25 cellular contexts compared by ENCODE assay signal in genomic region chr12:106506691-106507090, GRCh38.
DNase-seq lines count a peak whose midpoint lies in the region; ATAC-seq and TF ChIP-seq lines count a peak whose summit lies in the region.
"Had no signal": no experiment of that assay in that cellular context is flagged by ENCODE, and none has a peak within 500 bp of the region (broad histone marks: within the 10 kb centered on the region; RNA-seq: fewer than 3 reads in every experiment).

No MANE protein-coding gene starts in this region.

- TF ChIP-seq CTCF in WTC11 (IDR thresholded peaks at IDR 0.05) (no peak), PC-9 (conservative IDR thresholded peaks at IDR 0.05) (no peak)

- H3K27ac Mint-ChIP-seq in WTC11: 0 out of 2 replicates have a peak overlapping the region, but pooled peaks have one; percentile 24
- H3K27ac Mint-ChIP-seq: CD4-positive, alpha-beta memory T cell; T-cell had no signal

- H3K4me1 ChIP-seq in PC-9 (replicated peaks; ENCODE audit: insufficient read depth): no peaks in the 10 kb centered on the region
- H3K4me1 ChIP-seq: SJCRH30 had no signal

- POLR2A ChIA-PET in WTC11 (lab: Charles Lee): no interaction called here
- POLR2A ChIA-PET in PC-9 (lab: Charles Lee; ENCODE audit: unreplicated experiment): no interaction called here

- H3K27me3 Mint-ChIP-seq in WTC11 (ENCODE audit: low read depth): no peaks in the 10 kb centered on the region
- H3K27me3 Mint-ChIP-seq: CD4-positive, alpha-beta memory T cell; T-cell had no signal

- no TSS peak for BruUV-seq in PC-9 (replicated peaks; lab: Mats Ljungman, UMichigan)

- H3K4me3 Mint-ChIP-seq in WTC11: no peak overlapping the region
- H3K4me3 Mint-ChIP-seq: CD4-positive, alpha-beta memory T cell; T-cell had no signal

- intact Hi-C loops in PC-9 (cut with micrococcal nuclease; ENCODE audit: unreplicated experiment): no loop called here

- 0 out of 2 replicates have a peak, but pooled peaks cover 4% of the 10 kb centered on the region for H3K36me3 ChIP-seq in PC-9 (ENCODE audit: low read depth)

- CTCF ChIA-PET in WTC11 (lab: Charles Lee): no interaction called here
- CTCF ChIA-PET in PC-9 (lab: Charles Lee): no interaction called here

- H3K4me1 Mint-ChIP-seq in WTC11: peaks cover 16% of the 10 kb centered on the region
- H3K4me1 Mint-ChIP-seq: CD4-positive, alpha-beta memory T cell; T-cell had no signal

- ATAC-seq in WTC11 (no peak; the same call in 1 of the 2 replicates), HG03457 (IDR thresholded peaks at IDR 0.05; ENCODE audit: unreplicated experiment) (no peak)
- ATAC-seq: K562, PC-3, Right ventricle myocardium inferior, T-cell had no signal

- no peaks in the 10 kb centered on the region for H3K9me3 ChIP-seq in PC-9 (ENCODE audit: insufficient read depth, low read depth)
- H3K9me3 ChIP-seq: SJCRH30 had no signal

- no peaks in the 10 kb centered on the region for H3K79me2 ChIP-seq in PC-9 (ENCODE audit: low read depth)

- H3K9me2 ChIP-seq in PC-9 (ENCODE audit: insufficient read depth): no peaks in the 10 kb centered on the region

- peak; percentile 30 for DNase-seq in NCI-H1436 treated with DMSO at 0.1 percent for 48 hours (lab: John Stamatoyannopoulos, UW)
- no peak for DNase-seq in WTC11 (ENCODE audit: low spot score)
- peak; percentile 12 for DNase-seq in left kidney (ENCODE audit: low read depth, low spot score)
- no peak for DNase-seq in PC-9
- DNase-seq in activated T-cell treated with anti-CD3 and anti-CD28 coated beads, Interleukin-2, amount 50 U/mL, for 1 hour: no peak
- DNase-seq in substantia nigra (lab: John Stamatoyannopoulos, UW): no peak
- DNase-seq: C1 segment of cervical spinal cord; CD4-positive, alpha-beta memory T cell; COR-L47; DMS53; GM23248; HCEC 1CT; Kasumi-1; MV-4-11; NCI-H1105; NCI-H2029; NCI-H345; NCI-H510A treated with DMSO at 0.1 percent for 48 hours; NCI-H774; PC-3; SJCRH30; T-cell had no signal

- H2AFZ ChIP-seq in PC-9: no peak overlapping the region
- H2AFZ ChIP-seq: GM23248 had no signal

- no peaks in the 10 kb centered on the region for H3K9me3 Mint-ChIP-seq in WTC11
- H3K9me3 Mint-ChIP-seq: CD4-positive, alpha-beta memory T cell; T-cell had no signal

- no peaks in the 10 kb centered on the region for H3K27me3 ChIP-seq in PC-9 (ENCODE audit: insufficient read depth, low read depth)
- H3K27me3 ChIP-seq: SJCRH30 had no signal

- H3K36me3 Mint-ChIP-seq in WTC11: no peaks in the 10 kb centered on the region

- no peaks in the 10 kb centered on the region for H3F3A ChIP-seq in PC-9 (ENCODE audit: insufficient read depth, low read depth)

- no peak overlapping the region for H3K4me2 ChIP-seq in PC-9

- no peak overlapping the region for H3K4me3 ChIP-seq in PC-9
- H3K4me3 ChIP-seq: GM23248, K562, SJCRH30 had no signal

- H4K20me1 ChIP-seq in PC-9 (ENCODE audit: insufficient read depth): no peaks in the 10 kb centered on the region

- H3K27ac ChIP-seq in PC-9 (no peak overlapping the region), substantia nigra (ENCODE audit: low read depth, low read length, poor library complexity, severe bottlenecking) (no peak overlapping the region)
- H3K27ac ChIP-seq: GM23248, SJCRH30 had no signal

TF ChIP-seq in WTC11, 78 proteins besides CTCF, POLR2A, EP300 and RAD21:
- TF ChIP-seq PRRX2 (CRISPR knock-in tag; IDR thresholded peaks at IDR 0.05) (no peak), ETV6 (CRISPR knock-in tag; IDR thresholded peaks at IDR 0.05) (no peak), HMGA2 (CRISPR knock-in tag; IDR thresholded peaks at IDR 0.05) (no peak), FOXK1 (CRISPR knock-in tag; IDR thresholded peaks at IDR 0.05) (no peak), GABPB1 (CRISPR knock-in tag; IDR thresholded peaks at IDR 0.05) (no peak), MLX (CRISPR knock-in tag; IDR thresholded peaks at IDR 0.05) (no peak), ATF6 (CRISPR knock-in tag; IDR thresholded peaks at IDR 0.05) (no peak), USF2 (CRISPR knock-in tag; IDR thresholded peaks at IDR 0.05) (no peak)
TF ChIP-seq in WTC11: peak in this region for 0.

Comparison
In these comparisons a context has a peak if more than half of its experiments do, and no peak if none do; other contexts are left out.
1. DNase-seq: peak in NCI-H1436 treated with DMSO at 0.1 percent for 48 hours (single experiment) and left kidney (single experiment); none in WTC11 (single experiment), PC-9 (0 of 2), activated T-cell treated with anti-CD3 and anti-CD28 coated beads, Interleukin-2, amount 50 U/mL, for 1 hour (single experiment) and substantia nigra (0 of 49).